8 cellular contexts compared by ENCODE assay signal in genomic region chr17:40818733-40819527, GRCh38. TPM values are rescaled to one million over a fixed set of nuclear protein-coding genes. Genes with fewer than 3 reads are reported as not detected.
A peak's percentile ranks its signal among the peaks of the same experiment; 100 is the strongest.
DNase-seq lines count a peak whose midpoint lies in the region; ATAC-seq and TF ChIP-seq lines count a peak whose summit lies in the region.

No MANE protein-coding gene starts in this region.

- H3K4me3 Mint-ChIP-seq in neural crest cell, result peak overlapping the region; percentile 95

- H3K27ac ChIP-seq in RWPE2 (ENCODE audit: poor library complexity, severe bottlenecking), result peak overlapping the region; percentile 72
- H3K27ac ChIP-seq in stomach, result peak overlapping the region; percentile 85 to 99 (median 89)

- intact Hi-C loops in stomach (cut with DNase I; ENCODE audit: low total_unique reads), result no loop called here

- peak overlapping the region; percentile 19 for H3K27ac Mint-ChIP-seq in neural crest cell (ENCODE audit: unreplicated experiment)

- H3K36me3 ChIP-seq in RWPE2 (ENCODE audit: low read depth) (peaks cover 18% of the 10 kb centered on the region), stomach (peaks cover 4 to 19% (median 12%) of the 10 kb centered on the region in 4 donors)

- TF ChIP-seq POLR2A in stomach (IDR thresholded peaks at IDR 0.05), result no peak

- peaks cover 11% of the 10 kb centered on the region for H3K9me3 Mint-ChIP-seq in neural crest cell

- H3K4me1 ChIP-seq in RWPE2 (ENCODE audit: insufficient read depth, poor library complexity, severe bottlenecking), result peaks cover 9% of the 10 kb centered on the region
- H3K4me1 ChIP-seq in stomach, result peaks cover 6 to 15% (median 13%) of the 10 kb centered on the region in 4 donors

- TF ChIP-seq EP300 in stomach (IDR thresholded peaks at IDR 0.05), result no peak

- H3K4me3 ChIP-seq in RWPE2 (ENCODE audit: severe bottlenecking), result peak overlapping the region; percentile 70
- H3K4me3 ChIP-seq in fibroblast of villous mesenchyme (ENCODE audit: low read depth, low read length), result peak overlapping the region; percentile 81
- peak overlapping the region; percentile 59 to 83 (median 68) for H3K4me3 ChIP-seq in stomach

- H3K9me3 ChIP-seq in RWPE2 (ENCODE audit: severe bottlenecking) (no peaks in the 10 kb centered on the region), stomach (peaks cover 0 to 3% (median 1%) of the 10 kb centered on the region in 4 donors)

- H3K4me1 Mint-ChIP-seq in neural crest cell, result peaks cover 15% of the 10 kb centered on the region

- WGBS in stomach, 5 donors, result 1 to 2% (median 2%) methylated on average over 33 to 73 of the region's 73 CpGs

- H3K36me3 Mint-ChIP-seq in neural crest cell (ENCODE audit: low read depth), result peaks cover 25% of the 10 kb centered on the region

- H3K27me3 Mint-ChIP-seq in neural crest cell (ENCODE audit: low read depth), result peaks cover 37% of the 10 kb centered on the region

- TF ChIP-seq CTCF in RWPE2 (IDR thresholded peaks at IDR 0.05; ENCODE audit: poor library complexity, severe bottlenecking), result no peak
- no peak for TF ChIP-seq CTCF in fibroblast of villous mesenchyme (IDR thresholded peaks at IDR 0.05; ENCODE audit: insufficient read depth, low read depth, low read length)
- no peak for TF ChIP-seq CTCF in neural crest cell (conservative IDR thresholded peaks at IDR 0.05)
- no peak for TF ChIP-seq CTCF in stomach (IDR thresholded peaks at IDR 0.05)

- ATAC-seq in GM21737 (IDR thresholded peaks at IDR 0.05; ENCODE audit: unreplicated experiment), result peak; percentile 73
- peak; percentile 87 for ATAC-seq in RWPE2 (ENCODE audit: low read depth)

- DNase-seq in DMS 273 treated with DMSO at 0.1 percent for 48 hours (lab: John Stamatoyannopoulos, UW), result peak; percentile 47
- peak; percentile 51 to 68 for DNase-seq in Kasumi-1 (lab: John Stamatoyannopoulos, UW)
- DNase-seq in RWPE2 (ENCODE audit: low spot score), result peak; percentile 71
- DNase-seq in activated effector memory CD4-positive, alpha-beta T cell treated with anti-CD3 and anti-CD28 coated beads, Interleukin-2, amount 50 U/mL, for 16 hours, result peak; percentile 95
- DNase-seq in fibroblast of villous mesenchyme (ENCODE audit: low read depth), result peak; percentile 86
- DNase-seq in neural crest cell (ENCODE audit: low read depth, low spot score), result peak; percentile 74
- DNase-seq in stomach, result peak; percentile 83

- H3K27me3 ChIP-seq in RWPE2 (ENCODE audit: insufficient read depth, poor library complexity, severe bottlenecking) (no peaks in the 10 kb centered on the region), stomach (no peaks in the 10 kb centered on the region)

RNA-seq across cellular contexts. Expression of gene KRT10, which starts 3.5 kb away (rescaled TPM):
- 3.0 and 3.2 TPM in 2 replicates for total RNA-seq in fibroblast of villous mesenchyme
- 33.2 and 39.1 TPM in 2 replicates for total RNA-seq in neural crest cell
- 10 to 100 TPM in 1 of 5 donors, 1 to 10 TPM in 3, under 1 TPM in 1; 0.58 to 25.4 (median 2.9) TPM for total RNA-seq in stomach
- polyA plus RNA-seq in stomach, result 10 to 100 TPM; 46.1 to 49.0 (median 47.7) TPM

RNA-seq across cellular contexts. Expression of gene KRT28, which starts 19.2 kb away (rescaled TPM):
- total RNA-seq in fibroblast of villous mesenchyme, result not detected in 2 replicates
- total RNA-seq in neural crest cell, result not detected in 2 replicates
- not detected for total RNA-seq in stomach
- polyA plus RNA-seq in stomach, result not detected

RNA-seq across cellular contexts. Expression of gene KRT27, which starts 36.6 kb away (rescaled TPM):
- total RNA-seq in fibroblast of villous mesenchyme, result not detected in 2 replicates
- total RNA-seq in neural crest cell, result not detected in 2 replicates
- total RNA-seq in stomach, result not detected
- not detected for polyA plus RNA-seq in stomach

RNA-seq across cellular contexts. Expression of gene KRT26, which starts 46.9 kb away (rescaled TPM):
- not detected in 2 replicates for total RNA-seq in fibroblast of villous mesenchyme
- total RNA-seq in neural crest cell, result not detected in 2 replicates
- total RNA-seq in stomach, result not detected
- not detected for polyA plus RNA-seq in stomach

RNA-seq across cellular contexts. Expression of gene KRT12, which starts 48.1 kb away (rescaled TPM):
- not detected in 2 replicates for total RNA-seq in fibroblast of villous mesenchyme
- total RNA-seq in neural crest cell, result not detected in 2 replicates
- 10 to 100 TPM in 2 of 5 donors, 1 to 10 TPM in 1, not detected in 2; 1.1 to 57.6 (median 14.0) TPM for total RNA-seq in stomach
- under 1 TPM in 1 of 3 donors, not detected in 2; 0.61 TPM for polyA plus RNA-seq in stomach

Comparison
In these comparisons a context has a peak if more than half of its experiments do, and no peak if none do; other contexts are left out.
1. Peak in every context shown above with its lines: DNase-seq, ATAC-seq, H3K4me3 ChIP-seq and H3K27ac ChIP-seq.